ENCODE assay signal across 1 cellular context in the genomic region with DNA sequence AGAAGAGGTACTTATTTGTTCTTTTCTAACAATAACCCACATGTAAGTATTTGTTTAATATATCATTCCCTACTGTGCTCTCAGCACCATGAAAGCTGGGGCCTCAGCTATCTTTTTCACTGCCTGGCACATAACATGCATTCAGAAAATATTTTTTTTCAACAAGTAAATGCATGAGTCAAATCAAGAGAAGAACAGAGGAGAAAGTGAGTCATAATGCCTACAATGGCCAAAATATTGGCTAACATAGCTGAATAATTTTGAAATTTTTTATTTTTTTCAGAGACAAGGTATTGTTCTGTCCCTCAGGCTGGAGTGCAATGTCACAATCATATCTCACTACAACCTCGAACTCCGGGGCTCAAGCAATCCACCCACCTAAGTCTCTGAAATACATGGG.
TF ChIP-seq lines count a peak whose summit lies in the region.

No MANE protein-coding gene starts in this region.

TF ChIP-seq in SK-N-SH treated with all-trans-retinoic acid at 6 μM for 48 hours, 23 proteins besides CTCF, POLR2A, EP300 and RAD21 (continued from another document):
- TF ChIP-seq, protein P1, sequence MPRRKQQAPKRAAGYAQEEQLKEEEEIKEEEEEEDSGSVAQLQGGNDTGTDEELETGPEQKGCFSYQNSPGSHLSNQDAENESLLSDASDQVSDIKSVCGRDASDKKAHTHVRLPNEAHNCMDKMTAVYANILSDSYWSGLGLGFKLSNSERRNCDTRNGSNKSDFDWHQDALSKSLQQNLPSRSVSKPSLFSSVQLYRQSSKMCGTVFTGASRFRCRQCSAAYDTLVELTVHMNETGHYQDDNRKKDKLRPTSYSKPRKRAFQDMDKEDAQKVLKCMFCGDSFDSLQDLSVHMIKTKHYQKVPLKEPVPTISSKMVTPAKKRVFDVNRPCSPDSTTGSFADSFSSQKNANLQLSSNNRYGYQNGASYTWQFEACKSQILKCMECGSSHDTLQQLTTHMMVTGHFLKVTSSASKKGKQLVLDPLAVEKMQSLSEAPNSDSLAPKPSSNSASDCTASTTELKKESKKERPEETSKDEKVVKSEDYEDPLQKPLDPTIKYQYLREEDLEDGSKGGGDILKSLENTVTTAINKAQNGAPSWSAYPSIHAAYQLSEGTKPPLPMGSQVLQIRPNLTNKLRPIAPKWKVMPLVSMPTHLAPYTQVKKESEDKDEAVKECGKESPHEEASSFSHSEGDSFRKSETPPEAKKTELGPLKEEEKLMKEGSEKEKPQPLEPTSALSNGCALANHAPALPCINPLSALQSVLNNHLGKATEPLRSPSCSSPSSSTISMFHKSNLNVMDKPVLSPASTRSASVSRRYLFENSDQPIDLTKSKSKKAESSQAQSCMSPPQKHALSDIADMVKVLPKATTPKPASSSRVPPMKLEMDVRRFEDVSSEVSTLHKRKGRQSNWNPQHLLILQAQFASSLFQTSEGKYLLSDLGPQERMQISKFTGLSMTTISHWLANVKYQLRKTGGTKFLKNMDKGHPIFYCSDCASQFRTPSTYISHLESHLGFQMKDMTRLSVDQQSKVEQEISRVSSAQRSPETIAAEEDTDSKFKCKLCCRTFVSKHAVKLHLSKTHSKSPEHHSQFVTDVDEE (CRISPR knock-in tag; IDR thresholded peaks at IDR 0.05): no peak
- no peak for TF ChIP-seq PPARA (CRISPR knock-in tag; IDR thresholded peaks at IDR 0.05; ENCODE audit: borderline replicate concordance)
- TF ChIP-seq, protein P2, sequence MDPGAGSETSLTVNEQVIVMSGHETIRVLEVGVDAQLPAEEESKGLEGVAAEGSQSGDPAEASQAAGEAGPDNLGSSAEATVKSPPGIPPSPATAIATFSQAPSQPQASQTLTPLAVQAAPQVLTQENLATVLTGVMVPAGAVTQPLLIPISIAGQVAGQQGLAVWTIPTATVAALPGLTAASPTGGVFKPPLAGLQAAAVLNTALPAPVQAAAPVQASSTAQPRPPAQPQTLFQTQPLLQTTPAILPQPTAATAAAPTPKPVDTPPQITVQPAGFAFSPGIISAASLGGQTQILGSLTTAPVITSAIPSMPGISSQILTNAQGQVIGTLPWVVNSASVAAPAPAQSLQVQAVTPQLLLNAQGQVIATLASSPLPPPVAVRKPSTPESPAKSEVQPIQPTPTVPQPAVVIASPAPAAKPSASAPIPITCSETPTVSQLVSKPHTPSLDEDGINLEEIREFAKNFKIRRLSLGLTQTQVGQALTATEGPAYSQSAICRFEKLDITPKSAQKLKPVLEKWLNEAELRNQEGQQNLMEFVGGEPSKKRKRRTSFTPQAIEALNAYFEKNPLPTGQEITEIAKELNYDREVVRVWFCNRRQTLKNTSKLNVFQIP (CRISPR knock-in tag; IDR thresholded peaks at IDR 0.05; ENCODE audit: borderline replicate concordance, low read depth): no peak
- TF ChIP-seq ZNF70 (CRISPR knock-in tag; IDR thresholded peaks at IDR 0.05): no peak
- TF ChIP-seq SNAI2 (CRISPR knock-in tag; IDR thresholded peaks at IDR 0.05): no peak
- TF ChIP-seq, protein P3, sequence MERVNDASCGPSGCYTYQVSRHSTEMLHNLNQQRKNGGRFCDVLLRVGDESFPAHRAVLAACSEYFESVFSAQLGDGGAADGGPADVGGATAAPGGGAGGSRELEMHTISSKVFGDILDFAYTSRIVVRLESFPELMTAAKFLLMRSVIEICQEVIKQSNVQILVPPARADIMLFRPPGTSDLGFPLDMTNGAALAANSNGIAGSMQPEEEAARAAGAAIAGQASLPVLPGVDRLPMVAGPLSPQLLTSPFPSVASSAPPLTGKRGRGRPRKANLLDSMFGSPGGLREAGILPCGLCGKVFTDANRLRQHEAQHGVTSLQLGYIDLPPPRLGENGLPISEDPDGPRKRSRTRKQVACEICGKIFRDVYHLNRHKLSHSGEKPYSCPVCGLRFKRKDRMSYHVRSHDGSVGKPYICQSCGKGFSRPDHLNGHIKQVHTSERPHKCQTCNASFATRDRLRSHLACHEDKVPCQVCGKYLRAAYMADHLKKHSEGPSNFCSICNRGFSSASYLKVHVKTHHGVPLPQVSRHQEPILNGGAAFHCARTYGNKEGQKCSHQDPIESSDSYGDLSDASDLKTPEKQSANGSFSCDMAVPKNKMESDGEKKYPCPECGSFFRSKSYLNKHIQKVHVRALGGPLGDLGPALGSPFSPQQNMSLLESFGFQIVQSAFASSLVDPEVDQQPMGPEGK (CRISPR knock-in tag; IDR thresholded peaks at IDR 0.05; ENCODE audit: borderline replicate concordance): no peak
- TF ChIP-seq TOX (CRISPR knock-in tag; IDR thresholded peaks at IDR 0.05; ENCODE audit: borderline replicate concordance): no peak
- TF ChIP-seq, protein P4, sequence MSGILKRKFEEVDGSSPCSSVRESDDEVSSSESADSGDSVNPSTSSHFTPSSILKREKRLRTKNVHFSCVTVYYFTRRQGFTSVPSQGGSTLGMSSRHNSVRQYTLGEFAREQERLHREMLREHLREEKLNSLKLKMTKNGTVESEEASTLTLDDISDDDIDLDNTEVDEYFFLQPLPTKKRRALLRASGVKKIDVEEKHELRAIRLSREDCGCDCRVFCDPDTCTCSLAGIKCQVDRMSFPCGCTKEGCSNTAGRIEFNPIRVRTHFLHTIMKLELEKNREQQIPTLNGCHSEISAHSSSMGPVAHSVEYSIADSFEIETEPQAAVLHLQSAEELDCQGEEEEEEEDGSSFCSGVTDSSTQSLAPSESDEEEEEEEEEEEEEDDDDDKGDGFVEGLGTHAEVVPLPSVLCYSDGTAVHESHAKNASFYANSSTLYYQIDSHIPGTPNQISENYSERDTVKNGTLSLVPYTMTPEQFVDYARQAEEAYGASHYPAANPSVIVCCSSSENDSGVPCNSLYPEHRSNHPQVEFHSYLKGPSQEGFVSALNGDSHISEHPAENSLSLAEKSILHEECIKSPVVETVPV (CRISPR knock-in tag; IDR thresholded peaks at IDR 0.05): no peak
- no peak for TF ChIP-seq ZNF8 (CRISPR knock-in tag; IDR thresholded peaks at IDR 0.05)
- TF ChIP-seq TCF4 (CRISPR knock-in tag; IDR thresholded peaks at IDR 0.05; ENCODE audit: borderline replicate concordance): no peak
- no peak for TF ChIP-seq GLIS3 (CRISPR knock-in tag; IDR thresholded peaks at IDR 0.05)
- no peak for TF ChIP-seq ZFP30 (CRISPR knock-in tag; IDR thresholded peaks at IDR 0.05)
TF ChIP-seq in SK-N-SH treated with all-trans-retinoic acid at 6 μM for 48 hours: peak in this region for 0.
